ENCODE assay signal across 17 cellular contexts in the genomic region with DNA sequence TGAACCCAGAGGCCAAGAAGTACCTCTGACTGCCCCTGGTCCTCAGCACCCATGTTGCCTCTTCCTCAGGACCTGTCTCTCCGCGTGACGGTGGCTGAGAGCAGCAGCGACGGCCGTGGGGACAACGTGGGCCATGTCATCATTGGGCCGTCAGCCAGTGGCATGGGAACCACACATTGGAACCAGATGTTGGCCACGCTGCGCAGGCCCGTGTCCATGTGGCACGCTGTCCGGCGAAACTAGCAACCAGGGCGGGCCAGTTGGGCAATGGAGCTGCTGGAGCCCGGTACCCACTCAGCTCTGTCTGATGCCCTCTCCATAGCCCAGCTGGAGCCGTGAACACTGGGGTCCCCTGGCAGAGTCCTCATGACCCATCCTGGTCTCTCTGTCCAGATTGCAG. TPM values are rescaled to one million over a fixed set of nuclear protein-coding genes. Genes with fewer than 3 reads are reported as not detected.
DNase-seq lines count a peak whose midpoint lies in the region; ATAC-seq and TF ChIP-seq lines count a peak whose summit lies in the region.
"Had no signal": no experiment of that assay in that cellular context is flagged by ENCODE, and none has a peak within 500 bp of the region (broad histone marks: within the 10 kb centered on the region; RNA-seq: fewer than 3 reads in every experiment).

No MANE protein-coding gene starts in this region.

- WGBS in aorta, 2 donors: 95% methylated on average over 17 of the region's 17 CpGs

- CTCF ChIA-PET in RWPE1 (lab: Yijun Ruan, JAX): no interaction called here

- H3K4me3 ChIP-seq in foreskin fibroblast (ENCODE audit: low read depth in 1 of 2, low read length in 2 of 2) (no peak overlapping the region), aorta (ENCODE audit: low read length in 2 of 2) (no peak overlapping the region)
- H3K4me3 ChIP-seq: A549; BLaER1 treated with 17β-estradiol and CSF1 and Interleukin-3, amounts not matched to agents 10 nM and 100 nM; GM12878; GM23338; HAP-1 had no signal

- no peaks in the 10 kb centered on the region for H3K4me1 ChIP-seq in aorta (ENCODE audit: control insufficient read depth in 1 of 2, insufficient read depth in 2 of 2, low read length in 2 of 2)
- H3K4me1 ChIP-seq: HAP-1 had no signal

- H3K27me3 ChIP-seq in aorta (ENCODE audit: control insufficient read depth in 1 of 2, insufficient read depth in 2 of 2, low read length in 1 of 2): no peaks in the 10 kb centered on the region

- intact Hi-C loops in aorta (cut with DNase I): no loop called here

- H3K36me3 ChIP-seq in aorta (ENCODE audit: control insufficient read depth in 1 of 2, insufficient read depth in 2 of 2, low read length in 1 of 2): no peaks in the 10 kb centered on the region
- H3K36me3 ChIP-seq: BLaER1 treated with 17β-estradiol and CSF1 and Interleukin-3, amounts not matched to agents 10 nM and 100 nM; HAP-1 had no signal

- no peak for TF ChIP-seq CTCF in RWPE1 (conservative IDR thresholded peaks at IDR 0.05; ENCODE audit: low read depth)
- TF ChIP-seq CTCF in foreskin fibroblast (IDR thresholded peaks at IDR 0.05; ENCODE audit: low read depth, low read length): no peak

- DNase-seq in GM03348 (ENCODE audit: low spot score): peak; percentile 55
- DNase-seq in RWPE1 (ENCODE audit: low spot score): no peak
- DNase-seq in foreskin fibroblast: peak; percentile 64 to 89
- no peak for DNase-seq in aorta
- no peak for DNase-seq in H4 (ENCODE audit: low spot score)
- no peak for DNase-seq in NOMO-1 (lab: John Stamatoyannopoulos, UW; ENCODE audit: unreplicated experiment in 2 of 2)
- DNase-seq: CD4-positive, CD25-positive, alpha-beta regulatory T cell; DMS53; GF-D8; KG1 had no signal

- ATAC-seq in aorta (ENCODE audit: low FRiP score) (no peak), HG03097 (IDR thresholded peaks at IDR 0.05; ENCODE audit: low FRiP score, unreplicated experiment) (no peak)
- ATAC-seq: A549, GM12878, GM23338 had no signal

- POLR2A ChIA-PET in RWPE1 (lab: Yijun Ruan, JAX; ENCODE audit: low non-redundant PET): no interaction called here

- H3K9me3 ChIP-seq in aorta (ENCODE audit: control insufficient read depth, low read length): no peaks in the 10 kb centered on the region
- H3K9me3 ChIP-seq: A549; BLaER1 treated with 17β-estradiol and CSF1 and Interleukin-3, amounts not matched to agents 10 nM and 100 nM; HAP-1 had no signal

- peak overlapping the region; percentile 22 for H3K27ac ChIP-seq in RWPE1
- no peak overlapping the region for H3K27ac ChIP-seq in aorta (ENCODE audit: low read depth in 1 of 2, low read length in 2 of 2)

RNA-seq across cellular contexts. Expression of a gene that starts 8.1 kb away (rescaled TPM):
- 10 to 100 TPM; 19.4 to 20.1 TPM for total RNA-seq in aorta
- 10 to 100 TPM; 28.4 to 33.6 TPM for polyA plus RNA-seq in aorta
- not detected in 2 replicates for total RNA-seq in H4 (2014; rRNA removed; shearing (Covaris generic))
- total RNA-seq: CD4-positive, CD25-positive, alpha-beta regulatory T cell had no signal

RNA-seq across cellular contexts. Expression of a gene that starts 25.6 kb away (rescaled TPM):
- 1 to 10 TPM; 4.7 to 5.5 TPM for total RNA-seq in aorta
- polyA plus RNA-seq in aorta: 1 to 10 TPM; 1.4 to 3.8 TPM
- total RNA-seq in H4 (2014; rRNA removed; shearing (Covaris generic)): 0.08 TPM in 1 of 2 replicates, not detected in the other
- total RNA-seq: CD4-positive, CD25-positive, alpha-beta regulatory T cell had no signal
- polyA plus RNA-seq: CD4-positive, CD25-positive, alpha-beta regulatory T cell; IgD-negative memory B cell had no signal

Comparison
In these comparisons a context has a peak if more than half of its experiments do, and no peak if none do; other contexts are left out.
1. DNase-seq: peak in GM03348 (single experiment) and foreskin fibroblast (2 of 2); none in RWPE1 (single experiment), aorta (0 of 2), H4 (single experiment) and NOMO-1 (0 of 2).
2. RNA of a gene that starts 8.1 kb away (total RNA-seq): 19.4 to 20.1 TPM in aorta; not detected in H4; every median in the first group is over 10 times any median in the second.